8 cellular contexts compared by ENCODE assay signal in genomic region chr1:219173758-219174671, GRCh38. TPM values are rescaled to one million over a fixed set of nuclear protein-coding genes. Genes with fewer than 3 reads are reported as not detected.
DNase-seq lines count a peak whose midpoint lies in the region; ATAC-seq and TF ChIP-seq lines count a peak whose summit lies in the region.

Gene LYPLAL1, plus strand, starts transcription at chr1:219173878. Its CDS starts 13 bp downstream, at chr1:219173891.

- H3K27ac ChIP-seq in GM23248 (peak within 1 kb of the TSS; percentile 77), RWPE2 (ENCODE audit: poor library complexity, severe bottlenecking) (peak within 1 kb of the TSS; percentile 33)

- H3K27me3 Mint-ChIP-seq in activated T-helper 2 cell treated with anti-CD3 and anti-CD28 coated beads, Interferon-gamma antibody, Interleukin-2, Interleukin-4, amounts not matched to agents 10 μg/mL and 5 μg/mL and 100 μg/mL, durations not matched to agents 14 hours and 24 hours and 36 hours (ENCODE audit: low read depth), result no peaks in the 10 kb centered on the region
- peaks cover 0 to 9% of the 10 kb centered on the region in 2 donors for H3K27me3 Mint-ChIP-seq in natural killer cell treated with Interleukin-12 subunit alpha and Interleukin-12 subunit beta and Interleukin-15 and Interleukin-18, amount 100 ng/mL, for 72 hours

- peak within 1 kb of the TSS; percentile 95 for H2AFZ ChIP-seq in GM23248

- in situ Hi-C loops in GM23248 (cut with MboI), result no loop called here

- peaks cover 4% of the 10 kb centered on the region; the same call in 1 of the 2 replicates for H3K9me2 ChIP-seq in GM23248 (ENCODE audit: insufficient read depth)

- DNase-seq in EL (peak; percentile 87), GM23248 (peak; percentile 95), Kasumi-1 (lab: John Stamatoyannopoulos, UW) (peak; percentile 72 to 76), RWPE2 (ENCODE audit: low spot score) (peak; percentile 66), fibroblast of peridontal ligament (ENCODE audit: extremely low read depth) (peak; percentile 89)
- peak; percentile 86 for DNase-seq in activated T-helper 2 cell treated with anti-CD3 and anti-CD28 coated beads, Interferon-gamma antibody, Interleukin-2, Interleukin-4, amounts not matched to agents 10 μg/mL and 5 μg/mL and 100 μg/mL, durations not matched to agents 14 hours and 24 hours and 36 hours (ENCODE audit: low spot score)
- DNase-seq in natural killer cell treated with Interleukin-12 subunit alpha and Interleukin-12 subunit beta and Interleukin-15 and Interleukin-18, amount 100 ng/mL, for 72 hours (ENCODE audit: low spot score), result peak; percentile 91
- peak; percentile 82 for DNase-seq in stimulated activated naive CD4-positive, alpha-beta T cell treated with Interleukin-2 at 50 U/mL for 16 hours (lab: John Stamatoyannopoulos, UW)

- H3K9ac ChIP-seq in GM23248, result peak within 1 kb of the TSS; percentile 91

- H3K27me3 ChIP-seq in GM23248 (replicated peaks; ENCODE audit: insufficient read depth) (no peaks in the 10 kb centered on the region), RWPE2 (ENCODE audit: insufficient read depth, poor library complexity, severe bottlenecking) (no peaks in the 10 kb centered on the region)

- WGBS in GM23248 (ENCODE audit: low coverage in 1 of 2, low lambda C conversion rate in 2 of 2, missing lambda C conversion rate in 2 of 2), 2 experiments, result 2% methylated on average over 45 to 51 of the region's 51 CpGs

- H3K4me2 ChIP-seq in GM23248 (ENCODE audit: unreplicated experiment), result peak within 1 kb of the TSS; percentile 88

- H3K9me3 Mint-ChIP-seq in activated T-helper 2 cell treated with anti-CD3 and anti-CD28 coated beads, Interferon-gamma antibody, Interleukin-2, Interleukin-4, amounts not matched to agents 10 μg/mL and 5 μg/mL and 100 μg/mL, durations not matched to agents 14 hours and 24 hours and 36 hours, result peaks cover 6% of the 10 kb centered on the region
- no peaks in the 10 kb centered on the region for H3K9me3 Mint-ChIP-seq in natural killer cell treated with Interleukin-12 subunit alpha and Interleukin-12 subunit beta and Interleukin-15 and Interleukin-18, amount 100 ng/mL, for 72 hours

- peaks cover 12% of the 10 kb centered on the region; the same call in 1 of the 2 replicates for H3K79me2 ChIP-seq in GM23248 (ENCODE audit: insufficient read depth)

- H4K20me1 ChIP-seq in GM23248 (ENCODE audit: insufficient read depth), result no peaks in the 10 kb centered on the region

- no peaks in the 10 kb centered on the region for H3F3A ChIP-seq in GM23248 (ENCODE audit: insufficient read depth)

- H3K4me3 Mint-ChIP-seq in activated T-helper 2 cell treated with anti-CD3 and anti-CD28 coated beads, Interferon-gamma antibody, Interleukin-2, Interleukin-4, amounts not matched to agents 10 μg/mL and 5 μg/mL and 100 μg/mL, durations not matched to agents 14 hours and 24 hours and 36 hours (ENCODE audit: low read depth), result peak within 1 kb of the TSS; percentile 99
- H3K4me3 Mint-ChIP-seq in natural killer cell treated with Interleukin-12 subunit alpha and Interleukin-12 subunit beta and Interleukin-15 and Interleukin-18, amount 100 ng/mL, for 72 hours, result peak within 1 kb of the TSS; percentile 100

- peak within 1 kb of the TSS; percentile 98 for H3K27ac Mint-ChIP-seq in activated T-helper 2 cell treated with anti-CD3 and anti-CD28 coated beads, Interferon-gamma antibody, Interleukin-2, Interleukin-4, amounts not matched to agents 10 μg/mL and 5 μg/mL and 100 μg/mL, durations not matched to agents 14 hours and 24 hours and 36 hours
- H3K27ac Mint-ChIP-seq in natural killer cell treated with Interleukin-12 subunit alpha and Interleukin-12 subunit beta and Interleukin-15 and Interleukin-18, amount 100 ng/mL, for 72 hours, result peak within 1 kb of the TSS; percentile 90 to 98

- intact Hi-C loops in activated T-helper 2 cell treated with anti-CD3 and anti-CD28 coated beads, Interferon-gamma antibody, Interleukin-2, Interleukin-4, amounts not matched to agents 10 μg/mL and 5 μg/mL and 100 μg/mL, durations not matched to agents 14 hours and 24 hours and 36 hours (cut with micrococcal nuclease), result loop anchor here (1.0 kb wide), 1 partner anchor 15 kb away; no protein-coding TSS in a partner anchor

- H3K9me3 ChIP-seq in GM23248 (ENCODE audit: low read depth), result no peaks in the 10 kb centered on the region
- H3K9me3 ChIP-seq in RWPE2 (ENCODE audit: severe bottlenecking), result no peaks in the 10 kb centered on the region

- peaks cover 23% of the 10 kb centered on the region for H3K36me3 Mint-ChIP-seq in activated T-helper 2 cell treated with anti-CD3 and anti-CD28 coated beads, Interferon-gamma antibody, Interleukin-2, Interleukin-4, amounts not matched to agents 10 μg/mL and 5 μg/mL and 100 μg/mL, durations not matched to agents 14 hours and 24 hours and 36 hours (ENCODE audit: low read depth)
- H3K36me3 Mint-ChIP-seq in natural killer cell treated with Interleukin-12 subunit alpha and Interleukin-12 subunit beta and Interleukin-15 and Interleukin-18, amount 100 ng/mL, for 72 hours, result peaks cover 10% of the 10 kb centered on the region

- H3K4me1 ChIP-seq in GM23248 (ENCODE audit: insufficient read depth) (peaks cover 14% of the 10 kb centered on the region), RWPE2 (ENCODE audit: insufficient read depth, poor library complexity, severe bottlenecking) (peaks cover 7% of the 10 kb centered on the region)

- no peak for TF ChIP-seq CTCF in RWPE2 (IDR thresholded peaks at IDR 0.05; ENCODE audit: poor library complexity, severe bottlenecking)

- H3K36me3 ChIP-seq in GM23248 (ENCODE audit: low read depth) (no peaks in the 10 kb centered on the region), RWPE2 (ENCODE audit: low read depth) (no peaks in the 10 kb centered on the region)

- H3K4me1 Mint-ChIP-seq in activated T-helper 2 cell treated with anti-CD3 and anti-CD28 coated beads, Interferon-gamma antibody, Interleukin-2, Interleukin-4, amounts not matched to agents 10 μg/mL and 5 μg/mL and 100 μg/mL, durations not matched to agents 14 hours and 24 hours and 36 hours (ENCODE audit: low read depth), result peaks cover 40% of the 10 kb centered on the region
- peaks cover 28 to 53% of the 10 kb centered on the region in 2 donors for H3K4me1 Mint-ChIP-seq in natural killer cell treated with Interleukin-12 subunit alpha and Interleukin-12 subunit beta and Interleukin-15 and Interleukin-18, amount 100 ng/mL, for 72 hours (ENCODE audit: low read depth in 2 of 2)

- H3K4me3 ChIP-seq in GM23248 (peak within 1 kb of the TSS; percentile 86), RWPE2 (ENCODE audit: severe bottlenecking) (peak within 1 kb of the TSS; percentile 49)

- peak; percentile 78 for ATAC-seq in RWPE2 (ENCODE audit: low read depth)
- ATAC-seq in natural killer cell treated with Interleukin-12 subunit alpha and Interleukin-12 subunit beta and Interleukin-15 and Interleukin-18, amount 100 ng/mL, for 72 hours, result peak; percentile 97

RNA-seq across cellular contexts. Expression of gene LYPLAL1, which starts in this region (rescaled TPM):
- total RNA-seq in GM23248 (2014; rRNA removed; shearing (Covaris generic)), result 9.1 and 11.4 TPM in 2 replicates
- polyA plus RNA-seq in GM23248 (2016; fragmentation: Nextera tagmentation; extraction: Ambion mirVana), result 31.8 and 33.7 TPM in 2 replicates
- total RNA-seq in activated T-helper 2 cell treated with anti-CD3 and anti-CD28 coated beads, Interferon-gamma antibody, Interleukin-2, Interleukin-4, amounts not matched to agents 10 μg/mL and 5 μg/mL and 100 μg/mL, durations not matched to agents 14 hours and 24 hours and 36 hours, result 21.2 and 23.7 TPM in 2 replicates
- total RNA-seq in natural killer cell treated with Interleukin-12 subunit alpha and Interleukin-12 subunit beta and Interleukin-15 and Interleukin-18, amount 100 ng/mL, for 72 hours, result 10 to 100 TPM; 12.5 to 20.3 TPM

Comparison
In these comparisons a context has a peak if more than half of its experiments do, and no peak if none do; other contexts are left out.
1. Peak in every context shown above with its lines: DNase-seq, ATAC-seq, H3K4me3 ChIP-seq and H3K27ac ChIP-seq.